In genomic region chr19:15640904-15641597, GRCh38 we compare ENCODE assay signal across 21 cellular contexts. TPM values are rescaled to one million over a fixed set of nuclear protein-coding genes. Genes with fewer than 3 reads are reported as not detected.
DNase-seq lines count a peak whose midpoint lies in the region; ATAC-seq and TF ChIP-seq lines count a peak whose summit lies in the region.
"Had no signal": no experiment of that assay in that cellular context is flagged by ENCODE, and none has a peak within 500 bp of the region (broad histone marks: within the 10 kb centered on the region; RNA-seq: fewer than 3 reads in every experiment).

No MANE protein-coding gene starts in this region.

- no peaks in the 10 kb centered on the region for H3K79me2 ChIP-seq in smooth muscle cell (ENCODE audit: low read depth)
- H3K79me2 ChIP-seq: parathyroid adenoma had no signal

- no peak for TF ChIP-seq CTCF in neutrophil (IDR thresholded peaks at IDR 0.05)
- no peak for TF ChIP-seq CTCF in smooth muscle cell (IDR thresholded peaks at IDR 0.05; ENCODE audit: borderline replicate concordance, insufficient read depth, poor library complexity, severe bottlenecking)

- H3K9me3 ChIP-seq in neutrophil (no peaks in the 10 kb centered on the region), smooth muscle cell (replicated peaks; ENCODE audit: low read depth) (no peaks in the 10 kb centered on the region)
- H3K9me3 ChIP-seq: thoracic aorta had no signal

- 67% methylated on average over 12 of the region's 12 CpGs for WGBS in smooth muscle cell (ENCODE audit: low lambda C conversion rate)

- no peak overlapping the region for H2AFZ ChIP-seq in smooth muscle cell (ENCODE audit: low read depth)
- H2AFZ ChIP-seq: parathyroid adenoma had no signal

- ATAC-seq in Right ventricle myocardium inferior (peak; percentile 3), Right ventricle myocardium superior (ENCODE audit: poor library complexity) (no peak), GM18907 (IDR thresholded peaks at IDR 0.05; ENCODE audit: unreplicated experiment) (no peak)
- ATAC-seq: activated T-helper 17 cell treated with anti-CD3 and anti-CD28 coated beads, Interleukin-2, amount 50 U/mL, for 72 hours; T-helper 17 cell had no signal

- no peaks in the 10 kb centered on the region for H3F3A ChIP-seq in smooth muscle cell (ENCODE audit: low read depth)

- no peak for TF ChIP-seq POLR2A in erythroblast (IDR thresholded peaks at IDR 0.05; ENCODE audit: low read length)

- H3K4me1 ChIP-seq in neutrophil (ENCODE audit: control insufficient read depth in 1 of 2, insufficient read depth in 1 of 2, low read depth in 1 of 2, low read length in 1 of 2) (peaks cover 96 to 97% of the 10 kb centered on the region in 2 experiments), smooth muscle cell (ENCODE audit: low read depth) (no peaks in the 10 kb centered on the region)
- H3K4me1 ChIP-seq: parathyroid adenoma had no signal

- peaks cover 26% of the 10 kb centered on the region for H3K36me3 ChIP-seq in neutrophil
- H3K36me3 ChIP-seq in smooth muscle cell (ENCODE audit: low read depth), result no peaks in the 10 kb centered on the region
- no peaks in the 10 kb centered on the region for H3K36me3 ChIP-seq in H7 (replicated peaks; ENCODE audit: control insufficient read depth, insufficient read depth, low read length)
- H3K36me3 ChIP-seq: cardiac muscle cell, thoracic aorta had no signal

- no peak for DNase-seq in Right ventricle myocardium inferior (ENCODE audit: missing footprints)
- DNase-seq in Right ventricle myocardium superior, result no peak
- DNase-seq in erythroblast (lab: John Stamatoyannopoulos, UW), result peak; percentile 41 to 77
- DNase-seq in smooth muscle cell (lab: John Stamatoyannopoulos, UW; ENCODE audit: unreplicated experiment), result no peak
- no peak for DNase-seq in dedifferentiated amniotic fluid mesenchymal stem cell (ENCODE audit: extremely low spot score)
- no peak for DNase-seq in H7
- DNase-seq: activated CD4-positive, CD25-positive, alpha-beta regulatory T cell; DND-41; foreskin melanocyte; HCEC 1CT; NCI-H187 treated with DMSO at 0.1 percent for 48 hours; NCI-H446 treated with DMSO at 0.1 percent for 48 hours; NK-92 treated with Interleukin-12 subunit alpha and Interleukin-12 subunit beta, amount 100 ng/mL, for 24 hours; T-helper 17 cell had no signal

- no peaks in the 10 kb centered on the region for H4K20me1 ChIP-seq in smooth muscle cell (ENCODE audit: low read depth)

- H3K4me3 ChIP-seq in neutrophil (ENCODE audit: low read depth in 1 of 2, low read length in 1 of 2), result peak overlapping the region; percentile 74 to 75
- no peak overlapping the region for H3K4me3 ChIP-seq in smooth muscle cell
- no peak overlapping the region for H3K4me3 ChIP-seq in H7 (ENCODE audit: insufficient read depth, low read depth, low read length)
- H3K4me3 ChIP-seq: cardiac muscle cell, thoracic aorta had no signal

- no peak overlapping the region for H3K9ac ChIP-seq in smooth muscle cell (ENCODE audit: low read depth)
- H3K9ac ChIP-seq: parathyroid adenoma had no signal

- H3K4me2 ChIP-seq in smooth muscle cell, result no peak overlapping the region

- H3K27ac ChIP-seq in neutrophil, result peak overlapping the region; percentile 100
- no peak overlapping the region for H3K27ac ChIP-seq in smooth muscle cell (ENCODE audit: low read depth)
- H3K27ac ChIP-seq: cardiac muscle cell, parathyroid adenoma, thoracic aorta had no signal

- H3K27me3 ChIP-seq in neutrophil (no peaks in the 10 kb centered on the region), smooth muscle cell (ENCODE audit: low read depth) (no peaks in the 10 kb centered on the region), H7 (ENCODE audit: control insufficient read depth, insufficient read depth, low read length) (no peaks in the 10 kb centered on the region)
- H3K27me3 ChIP-seq: cardiac muscle cell had no signal

- intact Hi-C loops in Right ventricle myocardium inferior (cut with DNase I), result no loop called here
- intact Hi-C loops in Right ventricle myocardium superior (cut with DNase I), result no loop called here

RNA-seq across cellular contexts. Expression of gene CYP4F3, which starts 0.4 kb away (rescaled TPM):
- total RNA-seq in Right ventricle myocardium inferior (not detected), Right ventricle myocardium superior (0.24 TPM), smooth muscle cell (not detected in 2 replicates)
- polyA plus RNA-seq in smooth muscle cell, result not detected in 2 replicates
- total RNA-seq in H7 (2014; rRNA removed; shearing (Covaris generic)), result not detected in 2 replicates
- total RNA-seq: cardiac muscle cell had no signal
- polyA plus RNA-seq: cardiac muscle cell had no signal

RNA-seq across cellular contexts. Expression of gene CYP4F8, which starts 26.0 kb away (rescaled TPM):
- total RNA-seq in Right ventricle myocardium inferior (not detected), Right ventricle myocardium superior (not detected), smooth muscle cell (not detected in 2 replicates)
- polyA plus RNA-seq in smooth muscle cell, result not detected in 2 replicates
- total RNA-seq in H7 (2014; rRNA removed; shearing (Covaris generic)), result not detected in 2 replicates
- total RNA-seq: A172; activated T-helper 17 cell treated with anti-CD3 and anti-CD28 coated beads, Interleukin-2, amount 50 U/mL, for 72 hours; cardiac muscle cell; T-helper 17 cell; thoracic aorta had no signal
- polyA plus RNA-seq: cardiac muscle cell had no signal

RNA-seq across cellular contexts. Expression of gene CYP4F12, which starts 31.8 kb away (rescaled TPM):
- 5.8 TPM for total RNA-seq in Right ventricle myocardium inferior
- 5.2 TPM for total RNA-seq in Right ventricle myocardium superior
- not detected in 2 replicates for total RNA-seq in smooth muscle cell
- polyA plus RNA-seq in smooth muscle cell, result not detected in 2 replicates
- total RNA-seq in H7 (2014; rRNA removed; shearing (Covaris generic)), result not detected in 2 replicates
- total RNA-seq: cardiac muscle cell had no signal
- polyA plus RNA-seq: cardiac muscle cell had no signal

Comparison
In these comparisons a context has a peak if more than half of its experiments do, and no peak if none do; other contexts are left out.
1. DNase-seq: peak in erythroblast (2 of 2); none in Right ventricle myocardium inferior (single experiment), Right ventricle myocardium superior (single experiment), smooth muscle cell (single experiment), dedifferentiated amniotic fluid mesenchymal stem cell (single experiment) and H7 (single experiment).
2. H3K4me3 ChIP-seq: peak in neutrophil (2 of 2); none in smooth muscle cell (single experiment) and H7 (single experiment).